In the genomic region with DNA sequence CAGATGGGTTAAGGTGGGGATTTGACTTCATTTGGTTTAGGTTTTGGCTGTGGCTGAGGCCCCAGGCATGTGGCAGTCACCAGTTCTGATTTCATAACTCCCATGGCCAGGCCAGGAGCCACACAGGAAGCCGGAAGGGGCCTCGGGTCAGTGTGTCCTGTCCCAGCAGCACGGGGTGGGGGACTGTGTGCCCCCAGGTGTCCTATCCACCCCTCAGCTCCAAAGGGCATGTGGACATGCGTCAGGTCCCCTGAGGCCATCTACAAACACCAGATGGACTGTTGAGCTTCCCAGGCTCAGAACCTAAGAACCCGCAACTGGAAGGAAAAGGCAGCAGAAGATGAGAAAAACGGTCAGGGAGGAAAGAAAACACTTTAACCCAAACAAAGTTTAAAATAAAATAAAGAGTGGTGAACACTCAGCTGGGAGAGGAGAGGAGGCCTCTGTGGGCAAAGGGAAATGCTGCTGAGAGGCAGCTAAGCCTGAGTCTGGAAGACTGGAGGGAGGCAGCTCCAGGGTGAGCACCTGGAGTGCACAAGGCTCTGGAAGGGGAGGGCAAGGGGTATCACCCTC, we compare ENCODE assay signal across 1 cellular context.
TF ChIP-seq lines count a peak whose summit lies in the region.

No MANE protein-coding gene starts in this region.

TF ChIP-seq in HepG2, 621 proteins besides CTCF, POLR2A, EP300 and RAD21 (continued from another document and continues in another):
- TF ChIP-seq, protein P1, sequence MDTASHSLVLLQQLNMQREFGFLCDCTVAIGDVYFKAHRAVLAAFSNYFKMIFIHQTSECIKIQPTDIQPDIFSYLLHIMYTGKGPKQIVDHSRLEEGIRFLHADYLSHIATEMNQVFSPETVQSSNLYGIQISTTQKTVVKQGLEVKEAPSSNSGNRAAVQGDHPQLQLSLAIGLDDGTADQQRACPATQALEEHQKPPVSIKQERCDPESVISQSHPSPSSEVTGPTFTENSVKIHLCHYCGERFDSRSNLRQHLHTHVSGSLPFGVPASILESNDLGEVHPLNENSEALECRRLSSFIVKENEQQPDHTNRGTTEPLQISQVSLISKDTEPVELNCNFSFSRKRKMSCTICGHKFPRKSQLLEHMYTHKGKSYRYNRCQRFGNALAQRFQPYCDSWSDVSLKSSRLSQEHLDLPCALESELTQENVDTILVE (CRISPR knock-in tag; IDR thresholded peaks at IDR 0.05), result 0 out of 2 replicates have a peak, but pooled peaks have one; percentile 57
- peak; percentile 51; the same call in 1 of the 2 replicates for TF ChIP-seq SETDB1 (CRISPR knock-in tag; IDR thresholded peaks at IDR 0.05; ENCODE audit: borderline replicate concordance)
- no peak for TF ChIP-seq PAF1 (CRISPR knock-in tag; IDR thresholded peaks at IDR 0.05)
- TF ChIP-seq ZNF17 (CRISPR knock-in tag; IDR thresholded peaks at IDR 0.05), result 0 out of 2 replicates have a peak, but pooled peaks have one; percentile 51
- TF ChIP-seq NCOA5 (CRISPR knock-in tag; IDR thresholded peaks at IDR 0.05), result no peak
- TF ChIP-seq, protein P2, sequence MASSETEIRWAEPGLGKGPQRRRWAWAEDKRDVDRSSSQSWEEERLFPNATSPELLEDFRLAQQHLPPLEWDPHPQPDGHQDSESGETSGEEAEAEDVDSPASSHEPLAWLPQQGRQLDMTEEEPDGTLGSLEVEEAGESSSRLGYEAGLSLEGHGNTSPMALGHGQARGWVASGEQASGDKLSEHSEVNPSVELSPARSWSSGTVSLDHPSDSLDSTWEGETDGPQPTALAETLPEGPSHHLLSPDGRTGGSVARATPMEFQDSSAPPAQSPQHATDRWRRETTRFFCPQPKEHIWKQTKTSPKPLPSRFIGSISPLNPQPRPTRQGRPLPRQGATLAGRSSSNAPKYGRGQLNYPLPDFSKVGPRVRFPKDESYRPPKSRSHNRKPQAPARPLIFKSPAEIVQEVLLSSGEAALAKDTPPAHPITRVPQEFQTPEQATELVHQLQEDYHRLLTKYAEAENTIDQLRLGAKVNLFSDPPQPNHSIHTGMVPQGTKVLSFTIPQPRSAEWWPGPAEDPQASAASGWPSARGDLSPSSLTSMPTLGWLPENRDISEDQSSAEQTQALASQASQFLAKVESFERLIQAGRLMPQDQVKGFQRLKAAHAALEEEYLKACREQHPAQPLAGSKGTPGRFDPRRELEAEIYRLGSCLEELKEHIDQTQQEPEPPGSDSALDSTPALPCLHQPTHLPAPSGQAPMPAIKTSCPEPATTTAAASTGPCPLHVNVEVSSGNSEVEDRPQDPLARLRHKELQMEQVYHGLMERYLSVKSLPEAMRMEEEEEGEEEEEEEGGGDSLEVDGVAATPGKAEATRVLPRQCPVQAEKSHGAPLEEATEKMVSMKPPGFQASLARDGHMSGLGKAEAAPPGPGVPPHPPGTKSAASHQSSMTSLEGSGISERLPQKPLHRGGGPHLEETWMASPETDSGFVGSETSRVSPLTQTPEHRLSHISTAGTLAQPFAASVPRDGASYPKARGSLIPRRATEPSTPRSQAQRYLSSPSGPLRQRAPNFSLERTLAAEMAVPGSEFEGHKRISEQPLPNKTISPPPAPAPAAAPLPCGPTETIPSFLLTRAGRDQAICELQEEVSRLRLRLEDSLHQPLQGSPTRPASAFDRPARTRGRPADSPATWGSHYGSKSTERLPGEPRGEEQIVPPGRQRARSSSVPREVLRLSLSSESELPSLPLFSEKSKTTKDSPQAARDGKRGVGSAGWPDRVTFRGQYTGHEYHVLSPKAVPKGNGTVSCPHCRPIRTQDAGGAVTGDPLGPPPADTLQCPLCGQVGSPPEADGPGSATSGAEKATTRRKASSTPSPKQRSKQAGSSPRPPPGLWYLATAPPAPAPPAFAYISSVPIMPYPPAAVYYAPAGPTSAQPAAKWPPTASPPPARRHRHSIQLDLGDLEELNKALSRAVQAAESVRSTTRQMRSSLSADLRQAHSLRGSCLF (CRISPR knock-in tag; IDR thresholded peaks at IDR 0.05; ENCODE audit: borderline replicate concordance), result no peak
- peak; percentile 96 for TF ChIP-seq TARDBP (CRISPR knock-in tag; IDR thresholded peaks at IDR 0.05)
- no peak for TF ChIP-seq CBX2 (IDR thresholded peaks at IDR 0.05; ENCODE audit: low read depth, low read length)
- TF ChIP-seq CBX2 (CRISPR knock-in tag; IDR thresholded peaks at IDR 0.05; ENCODE audit: low read depth), result 0 out of 2 replicates have a peak, but pooled peaks have one; percentile 42
- peak; percentile 73 for TF ChIP-seq ZNF292 (CRISPR knock-in tag; IDR thresholded peaks at IDR 0.05; ENCODE audit: borderline replicate concordance, low read depth)
- no peak for TF ChIP-seq ZFP62 (CRISPR knock-in tag; IDR thresholded peaks at IDR 0.05)
- TF ChIP-seq, protein P3, sequence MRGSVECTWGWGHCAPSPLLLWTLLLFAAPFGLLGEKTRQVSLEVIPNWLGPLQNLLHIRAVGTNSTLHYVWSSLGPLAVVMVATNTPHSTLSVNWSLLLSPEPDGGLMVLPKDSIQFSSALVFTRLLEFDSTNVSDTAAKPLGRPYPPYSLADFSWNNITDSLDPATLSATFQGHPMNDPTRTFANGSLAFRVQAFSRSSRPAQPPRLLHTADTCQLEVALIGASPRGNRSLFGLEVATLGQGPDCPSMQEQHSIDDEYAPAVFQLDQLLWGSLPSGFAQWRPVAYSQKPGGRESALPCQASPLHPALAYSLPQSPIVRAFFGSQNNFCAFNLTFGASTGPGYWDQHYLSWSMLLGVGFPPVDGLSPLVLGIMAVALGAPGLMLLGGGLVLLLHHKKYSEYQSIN (CRISPR knock-in tag; IDR thresholded peaks at IDR 0.05; ENCODE audit: borderline replicate concordance), result no peak
- peak; percentile 66; the same call in 1 of the 2 replicates for TF ChIP-seq CREM (IDR thresholded peaks at IDR 0.05)
- TF ChIP-seq CREM (CRISPR knock-in tag; IDR thresholded peaks at IDR 0.05), result no peak
- peak; percentile 93 for TF ChIP-seq FOXO1 (CRISPR knock-in tag; IDR thresholded peaks at IDR 0.05)
- peak; percentile 55; the same call in 1 of the 2 replicates for TF ChIP-seq TGIF2 (CRISPR knock-in tag; IDR thresholded peaks at IDR 0.05)
- TF ChIP-seq HNRNPK (IDR thresholded peaks at IDR 0.05; ENCODE audit: low read depth, low read length, poor library complexity, severe bottlenecking), result no peak
- TF ChIP-seq NR2F2 (IDR thresholded peaks at IDR 0.05; ENCODE audit: borderline replicate concordance, low read depth), result peak; percentile 66; the same call in 1 of the 2 replicates
- TF ChIP-seq MZF1 (CRISPR knock-in tag; IDR thresholded peaks at IDR 0.05; ENCODE audit: borderline replicate concordance), result 0 out of 2 replicates have a peak, but pooled peaks have one; percentile 58
- TF ChIP-seq SP4 (CRISPR knock-in tag; IDR thresholded peaks at IDR 0.05), result peak; percentile 66
- TF ChIP-seq YY1 (IDR thresholded peaks at IDR 0.05; ENCODE audit: insufficient read depth, insufficient replicate concordance, low read depth, low read length), result peak; percentile 13
- peak; percentile 69 for TF ChIP-seq NR2F6 (IDR thresholded peaks at IDR 0.05)
- TF ChIP-seq NR2F6 (CRISPR knock-in tag; IDR thresholded peaks at IDR 0.05), result peak; percentile 80
- peak; percentile 25; the same call in 1 of the 2 replicates for TF ChIP-seq TAF1 (CRISPR knock-in tag; IDR thresholded peaks at IDR 0.05)
- peak; percentile 64; the same call in 1 of the 2 replicates for TF ChIP-seq ZSCAN30 (CRISPR knock-in tag; IDR thresholded peaks at IDR 0.05)
- peak; percentile 63; the same call in 1 of the 2 replicates for TF ChIP-seq KDM1A (CRISPR knock-in tag; IDR thresholded peaks at IDR 0.05)
- no peak for TF ChIP-seq MBD4 (IDR thresholded peaks at IDR 0.05; ENCODE audit: borderline replicate concordance, low read length)
- TF ChIP-seq HMG20B (CRISPR knock-in tag; conservative IDR thresholded peaks at IDR 0.05), result 0 out of 2 replicates have a peak, but pooled peaks have one; percentile 28
- TF ChIP-seq GATAD2A (CRISPR knock-in tag; IDR thresholded peaks at IDR 0.05), result peak; percentile 91
- 0 out of 2 replicates have a peak, but pooled peaks have one; percentile 10 for TF ChIP-seq FOXK2 (IDR thresholded peaks at IDR 0.05)
- peak; percentile 89; the same call in 1 of the 2 replicates for TF ChIP-seq HOXA3 (CRISPR knock-in tag; IDR thresholded peaks at IDR 0.05)
- peak; percentile 96 for TF ChIP-seq RARA (CRISPR knock-in tag; IDR thresholded peaks at IDR 0.05)
- TF ChIP-seq JUNB (CRISPR knock-in tag; IDR thresholded peaks at IDR 0.05; ENCODE audit: borderline replicate concordance), result no peak
- TF ChIP-seq, protein P4, sequence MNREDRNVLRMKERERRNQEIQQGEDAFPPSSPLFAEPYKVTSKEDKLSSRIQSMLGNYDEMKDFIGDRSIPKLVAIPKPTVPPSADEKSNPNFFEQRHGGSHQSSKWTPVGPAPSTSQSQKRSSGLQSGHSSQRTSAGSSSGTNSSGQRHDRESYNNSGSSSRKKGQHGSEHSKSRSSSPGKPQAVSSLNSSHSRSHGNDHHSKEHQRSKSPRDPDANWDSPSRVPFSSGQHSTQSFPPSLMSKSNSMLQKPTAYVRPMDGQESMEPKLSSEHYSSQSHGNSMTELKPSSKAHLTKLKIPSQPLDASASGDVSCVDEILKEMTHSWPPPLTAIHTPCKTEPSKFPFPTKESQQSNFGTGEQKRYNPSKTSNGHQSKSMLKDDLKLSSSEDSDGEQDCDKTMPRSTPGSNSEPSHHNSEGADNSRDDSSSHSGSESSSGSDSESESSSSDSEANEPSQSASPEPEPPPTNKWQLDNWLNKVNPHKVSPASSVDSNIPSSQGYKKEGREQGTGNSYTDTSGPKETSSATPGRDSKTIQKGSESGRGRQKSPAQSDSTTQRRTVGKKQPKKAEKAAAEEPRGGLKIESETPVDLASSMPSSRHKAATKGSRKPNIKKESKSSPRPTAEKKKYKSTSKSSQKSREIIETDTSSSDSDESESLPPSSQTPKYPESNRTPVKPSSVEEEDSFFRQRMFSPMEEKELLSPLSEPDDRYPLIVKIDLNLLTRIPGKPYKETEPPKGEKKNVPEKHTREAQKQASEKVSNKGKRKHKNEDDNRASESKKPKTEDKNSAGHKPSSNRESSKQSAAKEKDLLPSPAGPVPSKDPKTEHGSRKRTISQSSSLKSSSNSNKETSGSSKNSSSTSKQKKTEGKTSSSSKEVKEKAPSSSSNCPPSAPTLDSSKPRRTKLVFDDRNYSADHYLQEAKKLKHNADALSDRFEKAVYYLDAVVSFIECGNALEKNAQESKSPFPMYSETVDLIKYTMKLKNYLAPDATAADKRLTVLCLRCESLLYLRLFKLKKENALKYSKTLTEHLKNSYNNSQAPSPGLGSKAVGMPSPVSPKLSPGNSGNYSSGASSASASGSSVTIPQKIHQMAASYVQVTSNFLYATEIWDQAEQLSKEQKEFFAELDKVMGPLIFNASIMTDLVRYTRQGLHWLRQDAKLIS (CRISPR knock-in tag; IDR thresholded peaks at IDR 0.05), result no peak
- TF ChIP-seq ZNF878 (CRISPR knock-in tag; IDR thresholded peaks at IDR 0.05), result peak; percentile 89
- TF ChIP-seq XRCC5 (optimal IDR thresholded peaks at IDR 0.05; ENCODE audit: low read length), result no peak
- no peak for TF ChIP-seq MATR3 (CRISPR knock-in tag; IDR thresholded peaks at IDR 0.05)
- TF ChIP-seq ZNF496 (CRISPR knock-in tag; IDR thresholded peaks at IDR 0.05; ENCODE audit: insufficient replicate concordance), result no peak
- peak; percentile 71; the same call in 1 of the 2 replicates for TF ChIP-seq PHF20 (CRISPR knock-in tag; IDR thresholded peaks at IDR 0.05)
- TF ChIP-seq MTA3 (CRISPR knock-in tag; IDR thresholded peaks at IDR 0.05), result no peak
- TF ChIP-seq, protein P5, sequence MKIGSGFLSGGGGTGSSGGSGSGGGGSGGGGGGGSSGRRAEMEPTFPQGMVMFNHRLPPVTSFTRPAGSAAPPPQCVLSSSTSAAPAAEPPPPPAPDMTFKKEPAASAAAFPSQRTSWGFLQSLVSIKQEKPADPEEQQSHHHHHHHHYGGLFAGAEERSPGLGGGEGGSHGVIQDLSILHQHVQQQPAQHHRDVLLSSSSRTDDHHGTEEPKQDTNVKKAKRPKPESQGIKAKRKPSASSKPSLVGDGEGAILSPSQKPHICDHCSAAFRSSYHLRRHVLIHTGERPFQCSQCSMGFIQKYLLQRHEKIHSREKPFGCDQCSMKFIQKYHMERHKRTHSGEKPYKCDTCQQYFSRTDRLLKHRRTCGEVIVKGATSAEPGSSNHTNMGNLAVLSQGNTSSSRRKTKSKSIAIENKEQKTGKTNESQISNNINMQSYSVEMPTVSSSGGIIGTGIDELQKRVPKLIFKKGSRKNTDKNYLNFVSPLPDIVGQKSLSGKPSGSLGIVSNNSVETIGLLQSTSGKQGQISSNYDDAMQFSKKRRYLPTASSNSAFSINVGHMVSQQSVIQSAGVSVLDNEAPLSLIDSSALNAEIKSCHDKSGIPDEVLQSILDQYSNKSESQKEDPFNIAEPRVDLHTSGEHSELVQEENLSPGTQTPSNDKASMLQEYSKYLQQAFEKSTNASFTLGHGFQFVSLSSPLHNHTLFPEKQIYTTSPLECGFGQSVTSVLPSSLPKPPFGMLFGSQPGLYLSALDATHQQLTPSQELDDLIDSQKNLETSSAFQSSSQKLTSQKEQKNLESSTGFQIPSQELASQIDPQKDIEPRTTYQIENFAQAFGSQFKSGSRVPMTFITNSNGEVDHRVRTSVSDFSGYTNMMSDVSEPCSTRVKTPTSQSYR (CRISPR knock-in tag; IDR thresholded peaks at IDR 0.05; ENCODE audit: borderline replicate concordance), result peak; percentile 58; the same call in 1 of the 2 replicates
- peak; percentile 86 for TF ChIP-seq NCOA2 (CRISPR knock-in tag; IDR thresholded peaks at IDR 0.05)
- TF ChIP-seq CHD2 (IDR thresholded peaks at IDR 0.05; ENCODE audit: low read depth, low read length), result no peak
- TF ChIP-seq HNF4A (CRISPR knock-in tag; IDR thresholded peaks at IDR 0.05), result peak; percentile 98
- TF ChIP-seq, protein P6, sequence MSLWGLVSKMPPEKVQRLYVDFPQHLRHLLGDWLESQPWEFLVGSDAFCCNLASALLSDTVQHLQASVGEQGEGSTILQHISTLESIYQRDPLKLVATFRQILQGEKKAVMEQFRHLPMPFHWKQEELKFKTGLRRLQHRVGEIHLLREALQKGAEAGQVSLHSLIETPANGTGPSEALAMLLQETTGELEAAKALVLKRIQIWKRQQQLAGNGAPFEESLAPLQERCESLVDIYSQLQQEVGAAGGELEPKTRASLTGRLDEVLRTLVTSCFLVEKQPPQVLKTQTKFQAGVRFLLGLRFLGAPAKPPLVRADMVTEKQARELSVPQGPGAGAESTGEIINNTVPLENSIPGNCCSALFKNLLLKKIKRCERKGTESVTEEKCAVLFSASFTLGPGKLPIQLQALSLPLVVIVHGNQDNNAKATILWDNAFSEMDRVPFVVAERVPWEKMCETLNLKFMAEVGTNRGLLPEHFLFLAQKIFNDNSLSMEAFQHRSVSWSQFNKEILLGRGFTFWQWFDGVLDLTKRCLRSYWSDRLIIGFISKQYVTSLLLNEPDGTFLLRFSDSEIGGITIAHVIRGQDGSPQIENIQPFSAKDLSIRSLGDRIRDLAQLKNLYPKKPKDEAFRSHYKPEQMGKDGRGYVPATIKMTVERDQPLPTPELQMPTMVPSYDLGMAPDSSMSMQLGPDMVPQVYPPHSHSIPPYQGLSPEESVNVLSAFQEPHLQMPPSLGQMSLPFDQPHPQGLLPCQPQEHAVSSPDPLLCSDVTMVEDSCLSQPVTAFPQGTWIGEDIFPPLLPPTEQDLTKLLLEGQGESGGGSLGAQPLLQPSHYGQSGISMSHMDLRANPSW (CRISPR knock-in tag; IDR thresholded peaks at IDR 0.05; ENCODE audit: borderline replicate concordance), result no peak
- TF ChIP-seq SALL1 (CRISPR knock-in tag; IDR thresholded peaks at IDR 0.05), result peak; percentile 99
- no peak for TF ChIP-seq ZNF335 (CRISPR knock-in tag; IDR thresholded peaks at IDR 0.05)
- peak; percentile 51; the same call in 1 of the 2 replicates for TF ChIP-seq SP5 (CRISPR knock-in tag; IDR thresholded peaks at IDR 0.05; ENCODE audit: borderline replicate concordance, low read depth)
- no peak for TF ChIP-seq ZNF382 (CRISPR knock-in tag; IDR thresholded peaks at IDR 0.05; ENCODE audit: borderline replicate concordance)
- TF ChIP-seq ZNF790 (CRISPR knock-in tag; IDR thresholded peaks at IDR 0.05; ENCODE audit: borderline replicate concordance), result no peak
- TF ChIP-seq CAMTA2 (CRISPR knock-in tag; IDR thresholded peaks at IDR 0.05; ENCODE audit: borderline replicate concordance), result no peak
